Comparison of ENCODE assay signal across 33 cellular contexts in the genomic region with DNA sequence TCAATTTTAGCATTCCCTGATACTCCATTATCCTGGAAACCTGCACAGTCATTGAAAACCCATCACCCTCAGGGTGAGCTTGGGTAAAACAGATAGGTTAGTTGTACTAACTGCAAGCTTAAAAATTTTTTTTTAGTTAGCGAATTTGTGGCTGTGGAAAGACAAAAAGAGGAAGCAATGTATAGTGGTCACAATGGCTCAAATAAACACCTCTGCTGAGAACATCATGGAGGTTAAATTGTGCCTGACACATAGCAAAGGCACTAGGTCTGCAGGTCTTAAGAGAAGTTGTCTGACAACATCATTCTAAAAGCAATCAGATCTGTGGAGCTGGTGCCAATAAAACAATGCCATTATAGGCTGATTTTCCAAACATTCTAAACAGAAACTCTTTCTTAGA.
DNase-seq lines count a peak whose midpoint lies in the region; ATAC-seq, FAIRE-seq and TF ChIP-seq lines count a peak whose summit lies in the region.
"Had no signal": no experiment of that assay in that cellular context is flagged by ENCODE, and none has a peak within 500 bp of the region (broad histone marks: within the 10 kb centered on the region; RNA-seq: fewer than 3 reads in every experiment).

No MANE protein-coding gene starts in this region.

- POLR2A ChIA-PET in endothelial cell of umbilical vein (lab: Charles Lee) = no interaction called here

- no peak overlapping the region for H3K4me2 ChIP-seq in endothelial cell of umbilical vein (ENCODE audit: insufficient read depth, low read length)

- H3K4me1 ChIP-seq in endothelial cell of umbilical vein (ENCODE audit: control insufficient read depth, extremely low read depth, insufficient read depth, low read length) (peaks cover 47% of the 10 kb centered on the region), transverse colon (peaks cover 0 to 36% (median 11%) of the 10 kb centered on the region in 4 donors)
- H3K4me1 ChIP-seq: breast epithelium, psoas muscle had no signal

- TF ChIP-seq CTCF in endothelial cell of umbilical vein (IDR thresholded peaks at IDR 0.05; ENCODE audit: extremely low read depth in 1 of 2, insufficient read depth in 1 of 2, low read depth in 1 of 2, low read length in 2 of 2) = no peak
- no peak for TF ChIP-seq CTCF in transverse colon (IDR thresholded peaks at IDR 0.05)

- no peak overlapping the region for H3K4me3 ChIP-seq in endothelial cell of umbilical vein (replicated peaks in 1 of 3; ENCODE audit: insufficient read depth in 1 of 3, low read depth in 1 of 3, low read length in 3 of 3)
- H3K4me3 ChIP-seq in transverse colon = no peak overlapping the region
- H3K4me3 ChIP-seq: breast epithelium, esophagus squamous epithelium, gastrocnemius medialis, psoas muscle had no signal

- in situ Hi-C loops in transverse colon (cut with MboI; ENCODE audit: low pct_ligation_motif_present in 1 of 4, low pct_unique_long_range_greater_than_20kb in 1 of 4, low sequenced_read_pairs in 3 of 4) = no loop called here

- BruUV-seq in endothelial cell of umbilical vein (replicated peaks; lab: Mats Ljungman, UMichigan) = no TSS peak

- H3K9me1 ChIP-seq in endothelial cell of umbilical vein (replicated peaks; ENCODE audit: control insufficient read depth, extremely low read depth, insufficient read depth, low read length) = no peaks in the 10 kb centered on the region

- no peaks in the 10 kb centered on the region for H3K9me3 ChIP-seq in endothelial cell of umbilical vein (replicated peaks; ENCODE audit: control insufficient read depth, insufficient read depth, low read length)
- H3K9me3 ChIP-seq in transverse colon = no peaks in the 10 kb centered on the region
- H3K9me3 ChIP-seq: breast epithelium, esophagus squamous epithelium, gastrocnemius medialis, psoas muscle had no signal

- intact Hi-C loops in endothelial cell of umbilical vein (cut with micrococcal nuclease) = no loop called here
- intact Hi-C loops in transverse colon (cut with DNase I; ENCODE audit: low total_unique reads) = no loop called here

- CTCF ChIA-PET in endothelial cell of umbilical vein (lab: Charles Lee) = interaction anchor here (0.7 to 4.3 kb wide), 6 partner anchors 17 to 231 kb away, joined by 3 to 30 read pairs (median 4); no protein-coding TSS in a partner anchor

- no peaks in the 10 kb centered on the region for H3K27me3 ChIP-seq in endothelial cell of umbilical vein (ENCODE audit: control insufficient read depth in 2 of 2, insufficient read depth in 2 of 2, low read length in 2 of 2)
- H3K27me3 ChIP-seq in transverse colon = no peaks in the 10 kb centered on the region
- H3K27me3 ChIP-seq: breast epithelium, esophagus squamous epithelium, gastrocnemius medialis had no signal

- H3K27ac ChIP-seq in endothelial cell of umbilical vein (ENCODE audit: insufficient read depth, low read depth, low read length) (no peak overlapping the region), transverse colon (no peak overlapping the region)
- H3K27ac ChIP-seq: breast epithelium, esophagus squamous epithelium, gastrocnemius medialis, psoas muscle had no signal

- FAIRE-seq in endothelial cell of umbilical vein (lab: Jason Lieb, UNC) = no peak
- FAIRE-seq: colon, GM19239 had no signal

- no peaks in the 10 kb centered on the region for H3K79me2 ChIP-seq in endothelial cell of umbilical vein (ENCODE audit: control insufficient read depth, insufficient read depth, low read length)

- no peak for TF ChIP-seq EP300 in transverse colon (IDR thresholded peaks at IDR 0.05; ENCODE audit: low read depth)

- H3K36me3 ChIP-seq in endothelial cell of umbilical vein (ENCODE audit: control insufficient read depth in 2 of 2, extremely low read depth in 1 of 2, insufficient read depth in 2 of 2, low read length in 2 of 2) (no peaks in the 10 kb centered on the region), transverse colon (no peaks in the 10 kb centered on the region)
- H3K36me3 ChIP-seq: breast epithelium, esophagus squamous epithelium, gastrocnemius medialis had no signal

- H4K20me1 ChIP-seq in endothelial cell of umbilical vein (replicated peaks; ENCODE audit: control insufficient read depth, extremely low read depth, insufficient read depth, low read length) = no peaks in the 10 kb centered on the region

- 66 to 78% methylated on average over 1 of the region's 1 CpG for WGBS in transverse colon (ENCODE audit: low coverage in 1 of 2), 2 donors

- ATAC-seq in GM18868 (IDR thresholded peaks at IDR 0.05; ENCODE audit: unreplicated experiment) (peak; percentile 42), HG02885 (IDR thresholded peaks at IDR 0.05; ENCODE audit: poor library complexity, unreplicated experiment) (peak; percentile 56), HG03520 (IDR thresholded peaks at IDR 0.05; ENCODE audit: unreplicated experiment) (peak; percentile 46)
- ATAC-seq: gastrocnemius medialis, left lobe of liver, psoas muscle had no signal

- TF ChIP-seq POLR2A in endothelial cell of umbilical vein (IDR thresholded peaks at IDR 0.05; ENCODE audit: low read depth, low read length) = no peak
- TF ChIP-seq POLR2A in transverse colon (IDR thresholded peaks at IDR 0.05) = no peak

- no peak overlapping the region for H2AFZ ChIP-seq in endothelial cell of umbilical vein (ENCODE audit: low read depth, low read length)

- H3K9ac ChIP-seq in endothelial cell of umbilical vein (replicated peaks; ENCODE audit: extremely low read depth, insufficient read depth, low read length) = no peak overlapping the region

- peak; percentile 15 for DNase-seq in endothelial cell of umbilical vein (ENCODE audit: low read depth, low spot score)
- DNase-seq in AML-193 (lab: John Stamatoyannopoulos, UW) = no peak
- DNase-seq in transverse colon = no peak
- DNase-seq in NCI-H1092 (lab: John Stamatoyannopoulos, UW) = no peak
- DNase-seq in DMS53 treated with DMSO at 0.1 percent for 48 hours (lab: John Stamatoyannopoulos, UW; ENCODE audit: unreplicated experiment) = no peak
- DNase-seq: activated CD4-positive, alpha-beta T cell treated with anti-CD3 and anti-CD28 coated beads for 4 hours; activated CD8-positive, alpha-beta memory T cell treated with anti-CD3 and anti-CD28 coated beads for 24 hours; activated naive CD4-positive, alpha-beta T cell treated with anti-CD3 and anti-CD28 coated beads, Interleukin-2, amount 10 ng/mL, durations not matched to agents 7 days and 5 days; activated T-cell treated with anti-CD3 and anti-CD28 coated beads, Interleukin-2, amount 50 U/mL, for 24 hours; amniotic stem cell; CD4-positive, alpha-beta T cell; esophagus squamous epithelium; gastrocnemius medialis; HFFc6; hippocampal formation; immature natural killer cell; Karpas-422; mesendoderm; naive B cell; NCI-H1105; NCI-H2081; NCI-H226; nucleus accumbens; psoas muscle; RPMI8226; stimulated activated CD8-positive, alpha-beta memory T cell treated with anti-CD3 and anti-CD28 coated beads, Interleukin-4, amount 100 ng/mL, for 48 hours had no signal

- dilution Hi-C loops in endothelial cell of umbilical vein (cut with MboI; ENCODE audit: extremely low pct_ligation_motif_present, low sequenced_read_pairs) = no loop called here

TF ChIP-seq in endothelial cell of umbilical vein, 7 proteins besides CTCF, POLR2A, EP300 and RAD21:
- TF ChIP-seq POLR2AphosphoS5 (IDR thresholded peaks at IDR 0.05; ENCODE audit: insufficient read depth, low read depth, low read length) (no peak), MYC (IDR thresholded peaks at IDR 0.05; ENCODE audit: low read depth, low read length) (no peak), FOS (IDR thresholded peaks at IDR 0.05; ENCODE audit: borderline replicate concordance, insufficient read depth, low read length) (no peak), GATA2 (IDR thresholded peaks at IDR 0.05; ENCODE audit: insufficient read depth, insufficient read length, low read depth, low read length) (no peak), JUN (IDR thresholded peaks at IDR 0.05; ENCODE audit: borderline replicate concordance, insufficient read depth, insufficient read length, low read depth) (no peak), EZH2 (IDR thresholded peaks at IDR 0.05; ENCODE audit: borderline replicate concordance, low read depth, low read length, severe bottlenecking) (no peak)
- TF ChIP-seq, protein P1, sequence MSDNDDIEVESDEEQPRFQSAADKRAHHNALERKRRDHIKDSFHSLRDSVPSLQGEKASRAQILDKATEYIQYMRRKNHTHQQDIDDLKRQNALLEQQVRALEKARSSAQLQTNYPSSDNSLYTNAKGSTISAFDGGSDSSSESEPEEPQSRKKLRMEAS (IDR thresholded peaks at IDR 0.05; ENCODE audit: insufficient read depth, insufficient read length) = no peak
